In the genomic region with DNA sequence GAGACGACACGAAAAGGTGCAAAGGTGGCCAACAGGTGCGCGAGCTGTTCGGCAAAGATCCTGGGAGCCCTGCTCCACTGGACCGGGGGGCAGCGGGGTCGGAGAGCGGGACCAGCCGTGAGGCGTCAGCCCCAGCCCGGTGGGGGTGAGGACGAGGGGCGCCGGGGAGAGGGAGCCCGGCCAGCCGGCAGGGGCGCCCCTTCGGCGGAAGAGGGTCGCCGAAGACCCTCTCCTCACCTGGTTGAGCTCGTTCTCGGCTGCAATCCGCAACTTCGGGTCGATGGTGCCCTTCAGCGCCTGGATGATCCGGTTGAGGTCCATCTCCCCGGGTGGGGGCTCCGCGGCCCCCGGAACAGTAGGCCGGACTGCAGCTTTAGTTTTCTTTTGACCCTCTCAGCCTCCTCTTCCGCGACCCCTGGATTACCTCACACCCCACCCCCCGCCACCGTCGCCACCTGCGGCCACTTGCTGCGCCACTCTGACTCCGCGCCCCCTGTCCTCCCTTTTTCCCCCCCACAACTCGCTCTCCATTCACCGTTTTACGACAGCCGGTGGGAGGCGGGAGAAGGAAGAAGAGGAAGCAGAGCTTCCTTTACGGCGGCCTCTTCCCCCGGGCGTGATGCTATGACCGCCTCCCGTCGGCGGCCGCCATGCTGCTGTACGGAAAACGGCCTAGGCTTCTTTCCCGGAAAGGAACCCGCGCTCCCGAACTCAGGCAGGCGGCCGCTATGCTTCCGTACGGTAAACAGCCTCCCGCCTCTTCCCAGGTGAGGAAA, we compare ENCODE assay signal across 1 cellular context.
TF ChIP-seq lines count a peak whose summit lies in the region.

TSS of gene IPO8 (minus strand) at position 543 of the 776 bp plus-strand sequence. CDS start at position 321, 222 bp downstream.

TF ChIP-seq in K562, 482 proteins besides CTCF, POLR2A, EP300 and RAD21 (continued from another document and continues in another):
- TF ChIP-seq GTF2E2 (tag; IDR thresholded peaks at IDR 0.05): peak; percentile 75; the same call in 1 of the 2 replicates
- no peak for TF ChIP-seq FOXK1 (CRISPR knock-in tag; IDR thresholded peaks at IDR 0.05; ENCODE audit: borderline replicate concordance)
- TF ChIP-seq EP400 (IDR thresholded peaks at IDR 0.05): peak; percentile 53
- no peak for TF ChIP-seq SMAD2 (IDR thresholded peaks at IDR 0.05; ENCODE audit: low read depth, low read length)
- no peak for TF ChIP-seq JUNB (CRISPR knock-in tag; conservative IDR thresholded peaks at IDR 0.05)
- TF ChIP-seq KAT8 (IDR thresholded peaks at IDR 0.05; ENCODE audit: low read depth): no peak
- TF ChIP-seq MAX (CRISPR knock-in tag; IDR thresholded peaks at IDR 0.05): peak; percentile 65; the same call in 1 of the 2 replicates
- TF ChIP-seq HNRNPL (IDR thresholded peaks at IDR 0.05; ENCODE audit: low read depth, low read length): no peak
- no peak for TF ChIP-seq KDM1A (IDR thresholded peaks at IDR 0.05)
- TF ChIP-seq, protein P1, sequence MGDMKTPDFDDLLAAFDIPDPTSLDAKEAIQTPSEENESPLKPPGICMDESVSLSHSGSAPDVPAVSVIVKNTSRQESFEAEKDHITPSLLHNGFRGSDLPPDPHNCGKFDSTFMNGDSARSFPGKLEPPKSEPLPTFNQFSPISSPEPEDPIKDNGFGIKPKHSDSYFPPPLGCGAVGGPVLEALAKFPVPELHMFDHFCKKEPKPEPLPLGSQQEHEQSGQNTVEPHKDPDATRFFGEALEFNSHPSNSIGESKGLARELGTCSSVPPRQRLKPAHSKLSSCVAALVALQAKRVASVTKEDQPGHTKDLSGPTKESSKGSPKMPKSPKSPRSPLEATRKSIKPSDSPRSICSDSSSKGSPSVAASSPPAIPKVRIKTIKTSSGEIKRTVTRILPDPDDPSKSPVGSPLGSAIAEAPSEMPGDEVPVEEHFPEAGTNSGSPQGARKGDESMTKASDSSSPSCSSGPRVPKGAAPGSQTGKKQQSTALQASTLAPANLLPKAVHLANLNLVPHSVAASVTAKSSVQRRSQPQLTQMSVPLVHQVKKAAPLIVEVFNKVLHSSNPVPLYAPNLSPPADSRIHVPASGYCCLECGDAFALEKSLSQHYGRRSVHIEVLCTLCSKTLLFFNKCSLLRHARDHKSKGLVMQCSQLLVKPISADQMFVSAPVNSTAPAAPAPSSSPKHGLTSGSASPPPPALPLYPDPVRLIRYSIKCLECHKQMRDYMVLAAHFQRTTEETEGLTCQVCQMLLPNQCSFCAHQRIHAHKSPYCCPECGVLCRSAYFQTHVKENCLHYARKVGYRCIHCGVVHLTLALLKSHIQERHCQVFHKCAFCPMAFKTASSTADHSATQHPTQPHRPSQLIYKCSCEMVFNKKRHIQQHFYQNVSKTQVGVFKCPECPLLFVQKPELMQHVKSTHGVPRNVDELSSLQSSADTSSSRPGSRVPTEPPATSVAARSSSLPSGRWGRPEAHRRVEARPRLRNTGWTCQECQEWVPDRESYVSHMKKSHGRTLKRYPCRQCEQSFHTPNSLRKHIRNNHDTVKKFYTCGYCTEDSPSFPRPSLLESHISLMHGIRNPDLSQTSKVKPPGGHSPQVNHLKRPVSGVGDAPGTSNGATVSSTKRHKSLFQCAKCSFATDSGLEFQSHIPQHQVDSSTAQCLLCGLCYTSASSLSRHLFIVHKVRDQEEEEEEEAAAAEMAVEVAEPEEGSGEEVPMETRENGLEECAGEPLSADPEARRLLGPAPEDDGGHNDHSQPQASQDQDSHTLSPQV (IDR thresholded peaks at IDR 0.05): 0 out of 2 replicates have a peak, but pooled peaks have one; percentile 40
- TF ChIP-seq ZNF316 (IDR thresholded peaks at IDR 0.05): 0 out of 2 replicates have a peak, but pooled peaks have one; percentile 14
- TF ChIP-seq HES1 (IDR thresholded peaks at IDR 0.05; ENCODE audit: low read depth): no peak
- no peak for TF ChIP-seq ZFPM2 (CRISPR knock-in tag; IDR thresholded peaks at IDR 0.05)
- no peak for TF ChIP-seq MEF2A (IDR thresholded peaks at IDR 0.05; ENCODE audit: control insufficient read depth, low read depth, low read length)
- no peak for TF ChIP-seq MCM7 (IDR thresholded peaks at IDR 0.05)
- 0 out of 2 replicates have a peak, but pooled peaks have one; percentile 25 for TF ChIP-seq ZNF239 (CRISPR knock-in tag; IDR thresholded peaks at IDR 0.05)
- no peak for TF ChIP-seq NUFIP1 (IDR thresholded peaks at IDR 0.05; ENCODE audit: partially characterized antibody)
- no peak for TF ChIP-seq NONO (IDR thresholded peaks at IDR 0.05; ENCODE audit: low read depth in 2 of 2, low read length in 1 of 2)
- no peak; the same call in 1 of the 2 replicates for TF ChIP-seq ARID1B (IDR thresholded peaks at IDR 0.05)
- TF ChIP-seq, protein P2, sequence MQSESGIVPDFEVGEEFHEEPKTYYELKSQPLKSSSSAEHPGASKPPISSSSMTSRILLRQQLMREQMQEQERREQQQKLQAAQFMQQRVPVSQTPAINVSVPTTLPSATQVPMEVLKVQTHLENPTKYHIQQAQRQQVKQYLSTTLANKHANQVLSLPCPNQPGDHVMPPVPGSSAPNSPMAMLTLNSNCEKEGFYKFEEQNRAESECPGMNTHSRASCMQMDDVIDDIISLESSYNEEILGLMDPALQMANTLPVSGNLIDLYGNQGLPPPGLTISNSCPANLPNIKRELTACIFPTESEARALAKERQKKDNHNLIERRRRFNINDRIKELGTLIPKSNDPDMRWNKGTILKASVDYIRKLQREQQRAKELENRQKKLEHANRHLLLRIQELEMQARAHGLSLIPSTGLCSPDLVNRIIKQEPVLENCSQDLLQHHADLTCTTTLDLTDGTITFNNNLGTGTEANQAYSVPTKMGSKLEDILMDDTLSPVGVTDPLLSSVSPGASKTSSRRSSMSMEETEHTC (IDR thresholded peaks at IDR 0.05): no peak
- 0 out of 2 replicates have a peak, but pooled peaks have one; percentile 18 for TF ChIP-seq MTA1 (IDR thresholded peaks at IDR 0.05; ENCODE audit: borderline replicate concordance)
- TF ChIP-seq TCF7L2 (IDR thresholded peaks at IDR 0.05; ENCODE audit: low read depth, low read length): peak; percentile 92
- no peak for TF ChIP-seq HDAC8 (tag; IDR thresholded peaks at IDR 0.05)
- TF ChIP-seq RBM17 (IDR thresholded peaks at IDR 0.05; ENCODE audit: borderline replicate concordance, low read depth, low read length): no peak
- TF ChIP-seq HDAC2 (IDR thresholded peaks at IDR 0.05): no peak
- TF ChIP-seq, protein P3, sequence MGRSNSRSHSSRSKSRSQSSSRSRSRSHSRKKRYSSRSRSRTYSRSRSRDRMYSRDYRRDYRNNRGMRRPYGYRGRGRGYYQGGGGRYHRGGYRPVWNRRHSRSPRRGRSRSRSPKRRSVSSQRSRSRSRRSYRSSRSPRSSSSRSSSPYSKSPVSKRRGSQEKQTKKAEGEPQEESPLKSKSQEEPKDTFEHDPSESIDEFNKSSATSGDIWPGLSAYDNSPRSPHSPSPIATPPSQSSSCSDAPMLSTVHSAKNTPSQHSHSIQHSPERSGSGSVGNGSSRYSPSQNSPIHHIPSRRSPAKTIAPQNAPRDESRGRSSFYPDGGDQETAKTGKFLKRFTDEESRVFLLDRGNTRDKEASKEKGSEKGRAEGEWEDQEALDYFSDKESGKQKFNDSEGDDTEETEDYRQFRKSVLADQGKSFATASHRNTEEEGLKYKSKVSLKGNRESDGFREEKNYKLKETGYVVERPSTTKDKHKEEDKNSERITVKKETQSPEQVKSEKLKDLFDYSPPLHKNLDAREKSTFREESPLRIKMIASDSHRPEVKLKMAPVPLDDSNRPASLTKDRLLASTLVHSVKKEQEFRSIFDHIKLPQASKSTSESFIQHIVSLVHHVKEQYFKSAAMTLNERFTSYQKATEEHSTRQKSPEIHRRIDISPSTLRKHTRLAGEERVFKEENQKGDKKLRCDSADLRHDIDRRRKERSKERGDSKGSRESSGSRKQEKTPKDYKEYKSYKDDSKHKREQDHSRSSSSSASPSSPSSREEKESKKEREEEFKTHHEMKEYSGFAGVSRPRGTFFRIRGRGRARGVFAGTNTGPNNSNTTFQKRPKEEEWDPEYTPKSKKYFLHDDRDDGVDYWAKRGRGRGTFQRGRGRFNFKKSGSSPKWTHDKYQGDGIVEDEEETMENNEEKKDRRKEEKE (IDR thresholded peaks at IDR 0.05; ENCODE audit: borderline replicate concordance in 1 of 2, control insufficient read depth in 1 of 2, low read depth in 2 of 2, low read length in 1 of 2): no peak
- TF ChIP-seq AFF4 (CRISPR knock-in tag; IDR thresholded peaks at IDR 0.05): 0 out of 2 replicates have a peak, but pooled peaks have one; percentile 19
- no peak for TF ChIP-seq NCOA6 (IDR thresholded peaks at IDR 0.05)
- TF ChIP-seq NR2F6 (CRISPR knock-in tag; IDR thresholded peaks at IDR 0.05): no peak
- TF ChIP-seq CREB1 (IDR thresholded peaks at IDR 0.05): peak; percentile 61
- no peak for TF ChIP-seq CREB1 (CRISPR knock-in tag; IDR thresholded peaks at IDR 0.05)
- TF ChIP-seq, protein P4, sequence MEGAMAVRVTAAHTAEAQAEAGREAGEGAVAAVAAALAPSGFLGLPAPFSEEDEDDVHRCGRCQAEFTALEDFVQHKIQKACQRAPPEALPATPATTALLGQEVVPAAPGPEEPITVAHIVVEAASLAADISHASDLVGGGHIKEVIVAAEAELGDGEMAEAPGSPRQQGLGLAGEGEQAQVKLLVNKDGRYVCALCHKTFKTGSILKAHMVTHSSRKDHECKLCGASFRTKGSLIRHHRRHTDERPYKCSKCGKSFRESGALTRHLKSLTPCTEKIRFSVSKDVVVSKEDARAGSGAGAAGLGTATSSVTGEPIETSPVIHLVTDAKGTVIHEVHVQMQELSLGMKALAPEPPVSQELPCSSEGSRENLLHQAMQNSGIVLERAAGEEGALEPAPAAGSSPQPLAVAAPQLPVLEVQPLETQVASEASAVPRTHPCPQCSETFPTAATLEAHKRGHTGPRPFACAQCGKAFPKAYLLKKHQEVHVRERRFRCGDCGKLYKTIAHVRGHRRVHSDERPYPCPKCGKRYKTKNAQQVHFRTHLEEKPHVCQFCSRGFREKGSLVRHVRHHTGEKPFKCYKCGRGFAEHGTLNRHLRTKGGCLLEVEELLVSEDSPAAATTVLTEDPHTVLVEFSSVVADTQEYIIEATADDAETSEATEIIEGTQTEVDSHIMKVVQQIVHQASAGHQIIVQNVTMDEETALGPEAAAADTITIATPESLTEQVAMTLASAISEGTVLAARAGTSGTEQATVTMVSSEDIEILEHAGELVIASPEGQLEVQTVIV (CRISPR knock-in tag; IDR thresholded peaks at IDR 0.05; ENCODE audit: borderline replicate concordance): peak; percentile 97
- TF ChIP-seq NRF1 (conservative IDR thresholded peaks at IDR 0.05 in 1 of 2, IDR thresholded peaks at IDR 0.05 in 1 of 2): peak in 1 of 2 experiments; percentile 45; a peak in 1 of 4 replicates
- TF ChIP-seq PHF8 (IDR thresholded peaks at IDR 0.05; ENCODE audit: borderline replicate concordance, low read length): peak; percentile 87; the same call in 1 of the 2 replicates
- TF ChIP-seq, protein P5, sequence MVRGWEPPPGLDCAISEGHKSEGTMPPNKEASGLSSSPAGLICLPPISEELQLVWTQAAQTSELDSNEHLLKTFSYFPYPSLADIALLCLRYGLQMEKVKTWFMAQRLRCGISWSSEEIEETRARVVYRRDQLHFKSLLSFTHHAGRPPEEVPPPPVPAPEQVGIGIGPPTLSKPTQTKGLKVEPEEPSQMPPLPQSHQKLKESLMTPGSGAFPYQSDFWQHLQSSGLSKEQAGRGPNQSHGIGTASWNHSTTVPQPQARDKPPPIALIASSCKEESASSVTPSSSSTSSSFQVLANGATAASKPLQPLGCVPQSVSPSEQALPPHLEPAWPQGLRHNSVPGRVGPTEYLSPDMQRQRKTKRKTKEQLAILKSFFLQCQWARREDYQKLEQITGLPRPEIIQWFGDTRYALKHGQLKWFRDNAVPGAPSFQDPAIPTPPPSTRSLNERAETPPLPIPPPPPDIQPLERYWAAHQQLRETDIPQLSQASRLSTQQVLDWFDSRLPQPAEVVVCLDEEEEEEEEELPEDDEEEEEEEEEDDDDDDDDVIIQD (CRISPR knock-in tag; IDR thresholded peaks at IDR 0.05): no peak
- TF ChIP-seq TARDBP (IDR thresholded peaks at IDR 0.05): no peak
- no peak for TF ChIP-seq SRSF1 (IDR thresholded peaks at IDR 0.05; ENCODE audit: low read depth, low read length)
- no peak for TF ChIP-seq SAFB (IDR thresholded peaks at IDR 0.05; ENCODE audit: borderline replicate concordance, low read depth, low read length)
- TF ChIP-seq SP1 (CRISPR knock-in tag; IDR thresholded peaks at IDR 0.05): 0 out of 2 replicates have a peak, but pooled peaks have one; percentile 20
- no peak for TF ChIP-seq POLR3A (IDR thresholded peaks at IDR 0.05; ENCODE audit: borderline replicate concordance, extremely low read depth, insufficient read depth, insufficient read length)
- TF ChIP-seq SMAD4 (CRISPR knock-in tag; conservative IDR thresholded peaks at IDR 0.05): no peak
- no peak for TF ChIP-seq E2F5 (CRISPR knock-in tag; IDR thresholded peaks at IDR 0.05)
